ENCODE assay signal across 15 cellular contexts in the genomic region with DNA sequence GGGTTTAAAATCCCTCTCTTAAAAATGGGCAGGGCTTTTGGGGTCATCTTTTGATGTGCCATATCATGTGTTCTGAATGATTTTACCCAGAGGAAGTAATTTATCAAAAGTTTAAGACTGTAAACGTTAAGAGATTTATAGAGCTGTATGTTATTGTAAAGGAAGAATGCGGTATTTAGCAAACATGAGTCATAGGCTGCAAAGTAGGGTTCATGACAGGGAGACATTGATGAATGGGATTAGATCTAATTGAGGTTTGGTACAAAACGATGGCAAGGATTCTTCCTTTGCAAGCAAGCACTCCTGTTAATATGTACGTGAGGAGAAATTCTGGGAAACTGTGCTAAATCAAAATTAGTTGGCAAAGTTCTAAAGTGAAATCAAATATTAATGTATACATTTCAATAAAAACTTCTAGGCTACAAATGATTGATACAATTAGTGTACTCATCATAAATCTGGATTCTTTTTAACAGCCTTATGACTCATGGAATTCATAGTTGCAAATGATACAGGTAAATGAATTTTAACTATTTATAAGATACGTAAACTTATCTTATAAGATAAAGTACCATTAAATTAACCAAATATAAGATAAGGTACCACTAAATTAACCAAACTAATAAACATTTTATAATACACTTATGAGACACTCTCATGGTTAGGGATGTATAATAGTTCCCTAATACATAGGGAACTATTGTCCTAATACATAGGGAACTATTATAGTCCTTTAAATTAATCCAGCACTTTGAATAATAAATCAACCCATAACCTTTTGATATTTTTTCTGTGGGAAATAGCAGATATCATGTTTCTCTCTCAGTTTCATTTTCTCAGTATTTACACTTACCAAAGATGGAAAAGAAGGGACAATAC. TPM values are rescaled to one million over a fixed set of nuclear protein-coding genes. Genes with fewer than 3 reads are reported as not detected.
DNase-seq lines count a peak whose midpoint lies in the region; ATAC-seq, FAIRE-seq and TF ChIP-seq lines count a peak whose summit lies in the region.
"Had no signal": no experiment of that assay in that cellular context is flagged by ENCODE, and none has a peak within 500 bp of the region (broad histone marks: within the 10 kb centered on the region; RNA-seq: fewer than 3 reads in every experiment).

No MANE protein-coding gene starts in this region.

- no peak overlapping the region for H3K27ac Mint-ChIP-seq in stimulated activated memory B cell treated with anti-CD40 and anti-IgM and Interleukin-4, amounts not matched to agents 10 μg/mL and 1 μg/mL and 100 μg/mL, for 72 hours
- H3K27ac Mint-ChIP-seq: activated CD4-positive, alpha-beta memory T cell treated with anti-CD3 and anti-CD28 coated beads, Interleukin-2, amount 10 ng/mL, durations not matched to agents 7 days and 5 days; GM23338; naive B cell; T-helper 2 cell treated with Interferon-gamma antibody and Interleukin-4, amounts not matched to agents 5 μg/mL and 100 μg/mL, for 36 hours had no signal

- H3K4me1 ChIP-seq in osteoblast (ENCODE audit: insufficient read depth, low read length) (peaks cover 5% of the 10 kb centered on the region), left lung (no peaks in the 10 kb centered on the region)
- H3K4me1 ChIP-seq: gastrocnemius medialis had no signal

- H3K9me3 Mint-ChIP-seq in stimulated activated memory B cell treated with anti-CD40 and anti-IgM and Interleukin-4, amounts not matched to agents 10 μg/mL and 1 μg/mL and 100 μg/mL, for 72 hours: no peaks in the 10 kb centered on the region
- H3K9me3 Mint-ChIP-seq: activated CD4-positive, alpha-beta memory T cell treated with anti-CD3 and anti-CD28 coated beads, Interleukin-2, amount 10 ng/mL, durations not matched to agents 7 days and 5 days; GM23338; T-helper 2 cell treated with Interferon-gamma antibody and Interleukin-4, amounts not matched to agents 5 μg/mL and 100 μg/mL, for 36 hours had no signal

- ATAC-seq in left lung: no peak
- no peak for ATAC-seq in stimulated activated memory B cell treated with anti-CD40 and anti-IgM and Interleukin-4, amounts not matched to agents 10 μg/mL and 1 μg/mL and 100 μg/mL, for 72 hours
- ATAC-seq: gastrocnemius medialis, GM23338, sciatic nerve had no signal

- no peak for TF ChIP-seq CTCF in choroid plexus epithelial cell (conservative IDR thresholded peaks at IDR 0.05; ENCODE audit: low read depth, low read length)
- TF ChIP-seq CTCF in osteoblast (IDR thresholded peaks at IDR 0.05; ENCODE audit: extremely low read depth, low read depth, low read length): no peak
- no peak for TF ChIP-seq CTCF in GM13976 (IDR thresholded peaks at IDR 0.05; ENCODE audit: borderline replicate concordance, control extremely low read depth, extremely low read depth, insufficient read depth, missing control alignments)
- TF ChIP-seq CTCF in left lung (IDR thresholded peaks at IDR 0.05): no peak

- in situ Hi-C loops in GM13976 (cut with MboI; ENCODE audit: low sequenced_read_pairs, unreplicated experiment): no loop called here

- intact Hi-C loops in left lung (cut with DNase I): no loop called here

- H3K9me3 ChIP-seq in osteoblast (ENCODE audit: low read depth, low read length): no peaks in the 10 kb centered on the region
- no peaks in the 10 kb centered on the region for H3K9me3 ChIP-seq in left lung
- H3K9me3 ChIP-seq: gastrocnemius medialis had no signal

- no peaks in the 10 kb centered on the region for H3K4me1 Mint-ChIP-seq in stimulated activated memory B cell treated with anti-CD40 and anti-IgM and Interleukin-4, amounts not matched to agents 10 μg/mL and 1 μg/mL and 100 μg/mL, for 72 hours
- H3K4me1 Mint-ChIP-seq: activated CD4-positive, alpha-beta memory T cell treated with anti-CD3 and anti-CD28 coated beads, Interleukin-2, amount 10 ng/mL, durations not matched to agents 7 days and 5 days; GM23338; naive B cell had no signal

- peak; percentile 98 for FAIRE-seq in H54 (lab: Jason Lieb, UNC)
- FAIRE-seq: D721Med had no signal

- H3K4me2 ChIP-seq in osteoblast (ENCODE audit: insufficient read depth, low read length): peak overlapping the region; percentile 58
- H3K4me2 ChIP-seq: GM23338 had no signal

- H3K4me3 ChIP-seq in choroid plexus epithelial cell (ENCODE audit: low read depth, low read length) (no peak overlapping the region), osteoblast (ENCODE audit: insufficient read depth, low read length) (no peak overlapping the region), left lung (no peak overlapping the region)
- H3K4me3 ChIP-seq: gastrocnemius medialis, GM23338 had no signal

- H3K27me3 ChIP-seq in osteoblast (ENCODE audit: insufficient read depth, low read length) (no peaks in the 10 kb centered on the region), left lung (no peaks in the 10 kb centered on the region)
- H3K27me3 ChIP-seq: gastrocnemius medialis had no signal

- H4K20me1 ChIP-seq in osteoblast (ENCODE audit: insufficient read depth, low read length): no peaks in the 10 kb centered on the region

- H3K79me2 ChIP-seq in osteoblast (ENCODE audit: insufficient read depth, low read length): no peaks in the 10 kb centered on the region

- TF ChIP-seq POLR2A in H54 (IDR thresholded peaks at IDR 0.05; ENCODE audit: low read depth, low read length): no peak

- H3K4me3 Mint-ChIP-seq in stimulated activated memory B cell treated with anti-CD40 and anti-IgM and Interleukin-4, amounts not matched to agents 10 μg/mL and 1 μg/mL and 100 μg/mL, for 72 hours: no peak overlapping the region
- H3K4me3 Mint-ChIP-seq: activated CD4-positive, alpha-beta memory T cell treated with anti-CD3 and anti-CD28 coated beads, Interleukin-2, amount 10 ng/mL, durations not matched to agents 7 days and 5 days; GM23338; naive B cell; T-helper 2 cell treated with Interferon-gamma antibody and Interleukin-4, amounts not matched to agents 5 μg/mL and 100 μg/mL, for 36 hours had no signal

- H3K36me3 ChIP-seq in osteoblast (ENCODE audit: insufficient read depth, low read length) (no peaks in the 10 kb centered on the region), left lung (no peaks in the 10 kb centered on the region)
- H3K36me3 ChIP-seq: gastrocnemius medialis had no signal

- no peaks in the 10 kb centered on the region for H3K36me3 Mint-ChIP-seq in stimulated activated memory B cell treated with anti-CD40 and anti-IgM and Interleukin-4, amounts not matched to agents 10 μg/mL and 1 μg/mL and 100 μg/mL, for 72 hours
- H3K36me3 Mint-ChIP-seq: naive B cell had no signal

- no peaks in the 10 kb centered on the region for H3K27me3 Mint-ChIP-seq in stimulated activated memory B cell treated with anti-CD40 and anti-IgM and Interleukin-4, amounts not matched to agents 10 μg/mL and 1 μg/mL and 100 μg/mL, for 72 hours
- H3K27me3 Mint-ChIP-seq: activated CD4-positive, alpha-beta memory T cell treated with anti-CD3 and anti-CD28 coated beads, Interleukin-2, amount 10 ng/mL, durations not matched to agents 7 days and 5 days; naive B cell had no signal

- H3K27ac ChIP-seq in osteoblast (ENCODE audit: low read depth, low read length) (no peak overlapping the region), left lung (no peak overlapping the region)
- H3K27ac ChIP-seq: gastrocnemius medialis had no signal

- DNase-seq in H54 (ENCODE audit: insufficient read length, low spot score): no peak
- peak; percentile 20 for DNase-seq in MV-4-11 (lab: John Stamatoyannopoulos, UW)
- peak; percentile 22 for DNase-seq in choroid plexus epithelial cell (ENCODE audit: low read depth)
- no peak for DNase-seq in osteoblast (ENCODE audit: insufficient read length, low spot score, missing footprints)
- no peak for DNase-seq in GM13976 (ENCODE audit: low spot score)
- DNase-seq in left lung: no peak
- DNase-seq: activated CD4-positive, alpha-beta memory T cell treated with anti-CD3 and anti-CD28 coated beads, Interleukin-2, amount 10 ng/mL, durations not matched to agents 7 days and 5 days; gastrocnemius medialis; naive B cell; NCI-H2029 had no signal

- H2AFZ ChIP-seq in osteoblast (ENCODE audit: low read length): no peak overlapping the region
- H2AFZ ChIP-seq: GM23338 had no signal

RNA-seq across cellular contexts. Expression of a gene that starts 58.4 kb away (rescaled TPM):
- 4.0 and 5.0 TPM in 2 replicates for total RNA-seq in osteoblast
- total RNA-seq in left lung: 1 to 10 TPM; 4.2 to 5.0 TPM

RNA-seq across cellular contexts. Expression of a gene that starts 58.6 kb away (rescaled TPM):
- total RNA-seq in osteoblast: 13.4 and 18.6 TPM in 2 replicates
- total RNA-seq in left lung: 10 to 100 TPM in 1 of 2 donors, 1 to 10 TPM in 1; 9.6 to 14.9 TPM

Comparison
In these comparisons a context has a peak if more than half of its experiments do, and no peak if none do; other contexts are left out.
1. DNase-seq: peak in MV-4-11 (single experiment) and choroid plexus epithelial cell (single experiment); none in H54 (single experiment), osteoblast (single experiment), GM13976 (single experiment) and left lung (0 of 2).